1 cellular context compared by ENCODE assay signal in genomic region chr17:76131692-76132573, GRCh38.
A peak's percentile ranks its signal among the peaks of the same experiment; 100 is the strongest.
TF ChIP-seq lines count a peak whose summit lies in the region.

No MANE protein-coding gene starts in this region.

TF ChIP-seq in HepG2, 621 proteins besides CTCF, POLR2A, EP300 and RAD21 (continued from another document and continues in another):
- TF ChIP-seq DMTF1 (CRISPR knock-in tag; IDR thresholded peaks at IDR 0.05) (no peak), ARID4A (CRISPR knock-in tag; IDR thresholded peaks at IDR 0.05; ENCODE audit: borderline replicate concordance) (no peak), RXRA (CRISPR knock-in tag; IDR thresholded peaks at IDR 0.05) (peak; percentile 72), BCL6 (CRISPR knock-in tag; IDR thresholded peaks at IDR 0.05) (peak; percentile 91), FIP1L1 (IDR thresholded peaks at IDR 0.05; ENCODE audit: borderline replicate concordance, insufficient read depth, low read depth, low read length) (no peak), KDM1A (CRISPR knock-in tag; IDR thresholded peaks at IDR 0.05) (no peak), MEIS1 (CRISPR knock-in tag; IDR thresholded peaks at IDR 0.05; ENCODE audit: borderline replicate concordance) (no peak), CCAR2 (optimal IDR thresholded peaks at IDR 0.05; ENCODE audit: low read depth, low read length) (no peak), SOX6 (IDR thresholded peaks at IDR 0.05) (no peak), SOX6 (CRISPR knock-in tag; IDR thresholded peaks at IDR 0.05) (peak; percentile 18; the same call in 1 of the 2 replicates), ZIK1 (CRISPR knock-in tag; IDR thresholded peaks at IDR 0.05; ENCODE audit: borderline replicate concordance, low read depth) (no peak), NR2C2 (CRISPR knock-in tag; IDR thresholded peaks at IDR 0.05; ENCODE audit: borderline replicate concordance) (no peak), MEIS2 (CRISPR knock-in tag; IDR thresholded peaks at IDR 0.05) (no peak), POLR2AphosphoS2 (IDR thresholded peaks at IDR 0.05; ENCODE audit: low read depth, low read length) (no peak), ARID2 (CRISPR knock-in tag; IDR thresholded peaks at IDR 0.05; ENCODE audit: borderline replicate concordance) (no peak), RBM22 (optimal IDR thresholded peaks at IDR 0.05; ENCODE audit: low read length) (no peak), ZNF709 (CRISPR knock-in tag; IDR thresholded peaks at IDR 0.05) (no peak), CC2D1A (CRISPR knock-in tag; IDR thresholded peaks at IDR 0.05) (no peak), ZXDC (CRISPR knock-in tag; IDR thresholded peaks at IDR 0.05) (0 out of 2 replicates have a peak, but pooled peaks have one; percentile 33), ZNF263 (CRISPR knock-in tag; IDR thresholded peaks at IDR 0.05) (no peak), SOX5 (CRISPR knock-in tag; IDR thresholded peaks at IDR 0.05; ENCODE audit: borderline replicate concordance) (peak; percentile 27; the same call in 1 of the 2 replicates), TEAD2 (CRISPR knock-in tag; IDR thresholded peaks at IDR 0.05) (no peak), KMT2A (CRISPR knock-in tag; IDR thresholded peaks at IDR 0.05) (no peak), ZNF616 (CRISPR knock-in tag; IDR thresholded peaks at IDR 0.05; ENCODE audit: low read depth) (0 out of 2 replicates have a peak, but pooled peaks have one; percentile 28), MZF1 (CRISPR knock-in tag; IDR thresholded peaks at IDR 0.05; ENCODE audit: borderline replicate concordance) (no peak), ZBTB3 (CRISPR knock-in tag; IDR thresholded peaks at IDR 0.05; ENCODE audit: borderline replicate concordance, low read depth) (no peak), ZNF607 (CRISPR knock-in tag; IDR thresholded peaks at IDR 0.05; ENCODE audit: borderline replicate concordance) (no peak), PRMT3 (CRISPR knock-in tag; IDR thresholded peaks at IDR 0.05; ENCODE audit: borderline replicate concordance, low read depth) (no peak), PTBP1 (IDR thresholded peaks at IDR 0.05; ENCODE audit: low read depth, low read length, poor library complexity, severe bottlenecking) (no peak), MTF1 (CRISPR knock-in tag; IDR thresholded peaks at IDR 0.05) (no peak), ZBTB1 (CRISPR knock-in tag; IDR thresholded peaks at IDR 0.05; ENCODE audit: borderline replicate concordance) (no peak), MIER2 (CRISPR knock-in tag; IDR thresholded peaks at IDR 0.05) (no peak), MXD3 (CRISPR knock-in tag; IDR thresholded peaks at IDR 0.05) (no peak), TIGD3 (CRISPR knock-in tag; IDR thresholded peaks at IDR 0.05; ENCODE audit: borderline replicate concordance) (no peak), IRX3 (CRISPR knock-in tag; IDR thresholded peaks at IDR 0.05; ENCODE audit: borderline replicate concordance, low read depth) (no peak), SP5 (CRISPR knock-in tag; IDR thresholded peaks at IDR 0.05; ENCODE audit: borderline replicate concordance, low read depth) (peak; percentile 88), ZNF207 (IDR thresholded peaks at IDR 0.05; ENCODE audit: borderline replicate concordance) (no peak), ZNF205 (CRISPR knock-in tag; IDR thresholded peaks at IDR 0.05) (no peak), SP140L (CRISPR knock-in tag; IDR thresholded peaks at IDR 0.05; ENCODE audit: borderline replicate concordance) (no peak), NR1H2 (CRISPR knock-in tag; IDR thresholded peaks at IDR 0.05; ENCODE audit: borderline replicate concordance, low read depth) (no peak), TBP (CRISPR knock-in tag; IDR thresholded peaks at IDR 0.05) (no peak), PHB2 (IDR thresholded peaks at IDR 0.05; ENCODE audit: partially characterized antibody) (no peak), ZNF281 (CRISPR knock-in tag; IDR thresholded peaks at IDR 0.05; ENCODE audit: borderline replicate concordance) (no peak), CHCHD3 (CRISPR knock-in tag; IDR thresholded peaks at IDR 0.05) (0 out of 2 replicates have a peak, but pooled peaks have one; percentile 71), REST (IDR thresholded peaks at IDR 0.05; ENCODE audit: borderline replicate concordance in 1 of 2, low read depth in 1 of 2, low read length in 2 of 2) (no peak), FOXA1 (IDR thresholded peaks at IDR 0.05) (no peak), FOXA1 (CRISPR knock-in tag; IDR thresholded peaks at IDR 0.05) (no peak), CHD2 (IDR thresholded peaks at IDR 0.05; ENCODE audit: low read depth, low read length) (no peak), GLI4 (CRISPR knock-in tag; IDR thresholded peaks at IDR 0.05; ENCODE audit: borderline replicate concordance) (0 out of 2 replicates have a peak, but pooled peaks have one; percentile 30), PAX8 (CRISPR knock-in tag; IDR thresholded peaks at IDR 0.05; ENCODE audit: borderline replicate concordance) (no peak)
